Comparison of ENCODE assay signal across 1 cellular context in the genomic region with DNA sequence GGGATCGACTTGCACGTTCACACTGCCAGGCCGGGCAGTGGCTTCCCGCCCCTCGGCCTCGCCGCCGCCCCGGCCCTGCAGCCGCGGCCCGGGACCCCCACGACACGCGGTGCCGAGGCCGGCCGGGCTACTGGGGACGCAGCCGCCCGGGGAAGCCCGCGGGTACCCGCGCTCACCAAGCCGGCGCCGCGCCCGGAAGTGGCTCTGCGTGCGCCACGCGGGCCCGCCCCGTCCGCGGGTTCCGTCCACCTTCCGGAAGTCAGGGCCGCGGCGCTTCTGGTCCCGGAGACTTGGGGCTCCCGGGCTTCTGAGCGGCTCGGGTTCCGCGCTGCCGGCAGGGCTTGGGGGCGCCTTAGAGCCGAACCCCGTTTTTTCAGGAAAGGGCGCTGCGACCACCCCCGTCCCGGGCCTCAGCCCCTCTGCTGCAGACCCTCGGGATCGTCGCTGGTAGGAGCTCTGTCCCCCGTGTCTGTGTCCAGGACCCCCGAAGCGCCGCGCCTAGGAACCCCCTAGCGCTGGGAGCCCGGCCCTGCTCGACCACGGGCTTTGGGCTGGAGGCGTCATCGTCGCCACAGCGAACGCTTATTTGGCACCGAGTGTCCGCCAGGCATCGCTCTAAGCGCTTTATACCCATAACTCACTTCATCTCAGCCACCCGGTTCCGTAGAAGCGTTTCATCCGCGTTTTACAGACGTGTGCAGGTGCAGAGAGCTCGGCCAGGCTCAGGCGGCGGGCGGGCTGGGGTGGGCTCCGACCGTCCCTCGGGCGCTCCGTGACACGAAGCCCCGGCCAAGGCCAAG.
TF ChIP-seq lines count a peak whose summit lies in the region.

A gene with protein sequence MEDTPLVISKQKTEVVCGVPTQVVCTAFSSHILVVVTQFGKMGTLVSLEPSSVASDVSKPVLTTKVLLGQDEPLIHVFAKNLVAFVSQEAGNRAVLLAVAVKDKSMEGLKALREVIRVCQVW (minus strand): TSS at position 200 of the 800 bp plus-strand sequence. CDS start 693 bp downstream, outside the sequence.

TF ChIP-seq in GM12878, 131 proteins besides CTCF, POLR2A, EP300 and RAD21 (continued from another document and continues in another):
- TF ChIP-seq, protein P1, sequence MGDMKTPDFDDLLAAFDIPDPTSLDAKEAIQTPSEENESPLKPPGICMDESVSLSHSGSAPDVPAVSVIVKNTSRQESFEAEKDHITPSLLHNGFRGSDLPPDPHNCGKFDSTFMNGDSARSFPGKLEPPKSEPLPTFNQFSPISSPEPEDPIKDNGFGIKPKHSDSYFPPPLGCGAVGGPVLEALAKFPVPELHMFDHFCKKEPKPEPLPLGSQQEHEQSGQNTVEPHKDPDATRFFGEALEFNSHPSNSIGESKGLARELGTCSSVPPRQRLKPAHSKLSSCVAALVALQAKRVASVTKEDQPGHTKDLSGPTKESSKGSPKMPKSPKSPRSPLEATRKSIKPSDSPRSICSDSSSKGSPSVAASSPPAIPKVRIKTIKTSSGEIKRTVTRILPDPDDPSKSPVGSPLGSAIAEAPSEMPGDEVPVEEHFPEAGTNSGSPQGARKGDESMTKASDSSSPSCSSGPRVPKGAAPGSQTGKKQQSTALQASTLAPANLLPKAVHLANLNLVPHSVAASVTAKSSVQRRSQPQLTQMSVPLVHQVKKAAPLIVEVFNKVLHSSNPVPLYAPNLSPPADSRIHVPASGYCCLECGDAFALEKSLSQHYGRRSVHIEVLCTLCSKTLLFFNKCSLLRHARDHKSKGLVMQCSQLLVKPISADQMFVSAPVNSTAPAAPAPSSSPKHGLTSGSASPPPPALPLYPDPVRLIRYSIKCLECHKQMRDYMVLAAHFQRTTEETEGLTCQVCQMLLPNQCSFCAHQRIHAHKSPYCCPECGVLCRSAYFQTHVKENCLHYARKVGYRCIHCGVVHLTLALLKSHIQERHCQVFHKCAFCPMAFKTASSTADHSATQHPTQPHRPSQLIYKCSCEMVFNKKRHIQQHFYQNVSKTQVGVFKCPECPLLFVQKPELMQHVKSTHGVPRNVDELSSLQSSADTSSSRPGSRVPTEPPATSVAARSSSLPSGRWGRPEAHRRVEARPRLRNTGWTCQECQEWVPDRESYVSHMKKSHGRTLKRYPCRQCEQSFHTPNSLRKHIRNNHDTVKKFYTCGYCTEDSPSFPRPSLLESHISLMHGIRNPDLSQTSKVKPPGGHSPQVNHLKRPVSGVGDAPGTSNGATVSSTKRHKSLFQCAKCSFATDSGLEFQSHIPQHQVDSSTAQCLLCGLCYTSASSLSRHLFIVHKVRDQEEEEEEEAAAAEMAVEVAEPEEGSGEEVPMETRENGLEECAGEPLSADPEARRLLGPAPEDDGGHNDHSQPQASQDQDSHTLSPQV (IDR thresholded peaks at IDR 0.05), result peak; percentile 30; the same call in 1 of the 2 replicates
- TF ChIP-seq ETV6 (conservative IDR thresholded peaks at IDR 0.05 in 1 of 2, IDR thresholded peaks at IDR 0.05 in 1 of 2; ENCODE audit: borderline replicate concordance in 1 of 2, low read depth in 1 of 2), result no peak
- TF ChIP-seq, protein P2, sequence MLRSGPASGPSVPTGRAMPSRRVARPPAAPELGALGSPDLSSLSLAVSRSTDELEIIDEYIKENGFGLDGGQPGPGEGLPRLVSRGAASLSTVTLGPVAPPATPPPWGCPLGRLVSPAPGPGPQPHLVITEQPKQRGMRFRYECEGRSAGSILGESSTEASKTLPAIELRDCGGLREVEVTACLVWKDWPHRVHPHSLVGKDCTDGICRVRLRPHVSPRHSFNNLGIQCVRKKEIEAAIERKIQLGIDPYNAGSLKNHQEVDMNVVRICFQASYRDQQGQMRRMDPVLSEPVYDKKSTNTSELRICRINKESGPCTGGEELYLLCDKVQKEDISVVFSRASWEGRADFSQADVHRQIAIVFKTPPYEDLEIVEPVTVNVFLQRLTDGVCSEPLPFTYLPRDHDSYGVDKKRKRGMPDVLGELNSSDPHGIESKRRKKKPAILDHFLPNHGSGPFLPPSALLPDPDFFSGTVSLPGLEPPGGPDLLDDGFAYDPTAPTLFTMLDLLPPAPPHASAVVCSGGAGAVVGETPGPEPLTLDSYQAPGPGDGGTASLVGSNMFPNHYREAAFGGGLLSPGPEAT (IDR thresholded peaks at IDR 0.05; ENCODE audit: low read depth), result peak; percentile 75
- TF ChIP-seq ZNF622 (IDR thresholded peaks at IDR 0.05), result no peak
- TF ChIP-seq, protein P3, sequence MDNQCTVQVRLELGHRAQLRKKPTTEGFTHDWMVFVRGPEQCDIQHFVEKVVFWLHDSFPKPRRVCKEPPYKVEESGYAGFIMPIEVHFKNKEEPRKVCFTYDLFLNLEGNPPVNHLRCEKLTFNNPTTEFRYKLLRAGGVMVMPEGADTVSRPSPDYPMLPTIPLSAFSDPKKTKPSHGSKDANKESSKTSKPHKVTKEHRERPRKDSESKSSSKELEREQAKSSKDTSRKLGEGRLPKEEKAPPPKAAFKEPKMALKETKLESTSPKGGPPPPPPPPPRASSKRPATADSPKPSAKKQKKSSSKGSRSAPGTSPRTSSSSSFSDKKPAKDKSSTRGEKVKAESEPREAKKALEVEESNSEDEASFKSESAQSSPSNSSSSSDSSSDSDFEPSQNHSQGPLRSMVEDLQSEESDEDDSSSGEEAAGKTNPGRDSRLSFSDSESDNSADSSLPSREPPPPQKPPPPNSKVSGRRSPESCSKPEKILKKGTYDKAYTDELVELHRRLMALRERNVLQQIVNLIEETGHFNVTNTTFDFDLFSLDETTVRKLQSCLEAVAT (IDR thresholded peaks at IDR 0.05), result no peak; the same call in 1 of the 2 replicates
- TF ChIP-seq, protein P4, sequence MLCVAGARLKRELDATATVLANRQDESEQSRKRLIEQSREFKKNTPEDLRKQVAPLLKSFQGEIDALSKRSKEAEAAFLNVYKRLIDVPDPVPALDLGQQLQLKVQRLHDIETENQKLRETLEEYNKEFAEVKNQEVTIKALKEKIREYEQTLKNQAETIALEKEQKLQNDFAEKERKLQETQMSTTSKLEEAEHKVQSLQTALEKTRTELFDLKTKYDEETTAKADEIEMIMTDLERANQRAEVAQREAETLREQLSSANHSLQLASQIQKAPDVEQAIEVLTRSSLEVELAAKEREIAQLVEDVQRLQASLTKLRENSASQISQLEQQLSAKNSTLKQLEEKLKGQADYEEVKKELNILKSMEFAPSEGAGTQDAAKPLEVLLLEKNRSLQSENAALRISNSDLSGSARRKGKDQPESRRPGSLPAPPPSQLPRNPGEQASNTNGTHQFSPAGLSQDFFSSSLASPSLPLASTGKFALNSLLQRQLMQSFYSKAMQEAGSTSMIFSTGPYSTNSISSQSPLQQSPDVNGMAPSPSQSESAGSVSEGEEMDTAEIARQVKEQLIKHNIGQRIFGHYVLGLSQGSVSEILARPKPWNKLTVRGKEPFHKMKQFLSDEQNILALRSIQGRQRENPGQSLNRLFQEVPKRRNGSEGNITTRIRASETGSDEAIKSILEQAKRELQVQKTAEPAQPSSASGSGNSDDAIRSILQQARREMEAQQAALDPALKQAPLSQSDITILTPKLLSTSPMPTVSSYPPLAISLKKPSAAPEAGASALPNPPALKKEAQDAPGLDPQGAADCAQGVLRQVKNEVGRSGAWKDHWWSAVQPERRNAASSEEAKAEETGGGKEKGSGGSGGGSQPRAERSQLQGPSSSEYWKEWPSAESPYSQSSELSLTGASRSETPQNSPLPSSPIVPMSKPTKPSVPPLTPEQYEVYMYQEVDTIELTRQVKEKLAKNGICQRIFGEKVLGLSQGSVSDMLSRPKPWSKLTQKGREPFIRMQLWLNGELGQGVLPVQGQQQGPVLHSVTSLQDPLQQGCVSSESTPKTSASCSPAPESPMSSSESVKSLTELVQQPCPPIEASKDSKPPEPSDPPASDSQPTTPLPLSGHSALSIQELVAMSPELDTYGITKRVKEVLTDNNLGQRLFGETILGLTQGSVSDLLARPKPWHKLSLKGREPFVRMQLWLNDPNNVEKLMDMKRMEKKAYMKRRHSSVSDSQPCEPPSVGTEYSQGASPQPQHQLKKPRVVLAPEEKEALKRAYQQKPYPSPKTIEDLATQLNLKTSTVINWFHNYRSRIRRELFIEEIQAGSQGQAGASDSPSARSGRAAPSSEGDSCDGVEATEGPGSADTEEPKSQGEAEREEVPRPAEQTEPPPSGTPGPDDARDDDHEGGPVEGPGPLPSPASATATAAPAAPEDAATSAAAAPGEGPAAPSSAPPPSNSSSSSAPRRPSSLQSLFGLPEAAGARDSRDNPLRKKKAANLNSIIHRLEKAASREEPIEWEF (IDR thresholded peaks at IDR 0.05; ENCODE audit: insufficient replicate concordance, low read depth, low read length), result no peak
- TF ChIP-seq, protein P5, sequence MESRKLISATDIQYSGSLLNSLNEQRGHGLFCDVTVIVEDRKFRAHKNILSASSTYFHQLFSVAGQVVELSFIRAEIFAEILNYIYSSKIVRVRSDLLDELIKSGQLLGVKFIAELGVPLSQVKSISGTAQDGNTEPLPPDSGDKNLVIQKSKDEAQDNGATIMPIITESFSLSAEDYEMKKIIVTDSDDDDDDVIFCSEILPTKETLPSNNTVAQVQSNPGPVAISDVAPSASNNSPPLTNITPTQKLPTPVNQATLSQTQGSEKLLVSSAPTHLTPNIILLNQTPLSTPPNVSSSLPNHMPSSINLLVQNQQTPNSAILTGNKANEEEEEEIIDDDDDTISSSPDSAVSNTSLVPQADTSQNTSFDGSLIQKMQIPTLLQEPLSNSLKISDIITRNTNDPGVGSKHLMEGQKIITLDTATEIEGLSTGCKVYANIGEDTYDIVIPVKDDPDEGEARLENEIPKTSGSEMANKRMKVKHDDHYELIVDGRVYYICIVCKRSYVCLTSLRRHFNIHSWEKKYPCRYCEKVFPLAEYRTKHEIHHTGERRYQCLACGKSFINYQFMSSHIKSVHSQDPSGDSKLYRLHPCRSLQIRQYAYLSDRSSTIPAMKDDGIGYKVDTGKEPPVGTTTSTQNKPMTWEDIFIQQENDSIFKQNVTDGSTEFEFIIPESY (IDR thresholded peaks at IDR 0.05), result no peak
- TF ChIP-seq, protein P6, sequence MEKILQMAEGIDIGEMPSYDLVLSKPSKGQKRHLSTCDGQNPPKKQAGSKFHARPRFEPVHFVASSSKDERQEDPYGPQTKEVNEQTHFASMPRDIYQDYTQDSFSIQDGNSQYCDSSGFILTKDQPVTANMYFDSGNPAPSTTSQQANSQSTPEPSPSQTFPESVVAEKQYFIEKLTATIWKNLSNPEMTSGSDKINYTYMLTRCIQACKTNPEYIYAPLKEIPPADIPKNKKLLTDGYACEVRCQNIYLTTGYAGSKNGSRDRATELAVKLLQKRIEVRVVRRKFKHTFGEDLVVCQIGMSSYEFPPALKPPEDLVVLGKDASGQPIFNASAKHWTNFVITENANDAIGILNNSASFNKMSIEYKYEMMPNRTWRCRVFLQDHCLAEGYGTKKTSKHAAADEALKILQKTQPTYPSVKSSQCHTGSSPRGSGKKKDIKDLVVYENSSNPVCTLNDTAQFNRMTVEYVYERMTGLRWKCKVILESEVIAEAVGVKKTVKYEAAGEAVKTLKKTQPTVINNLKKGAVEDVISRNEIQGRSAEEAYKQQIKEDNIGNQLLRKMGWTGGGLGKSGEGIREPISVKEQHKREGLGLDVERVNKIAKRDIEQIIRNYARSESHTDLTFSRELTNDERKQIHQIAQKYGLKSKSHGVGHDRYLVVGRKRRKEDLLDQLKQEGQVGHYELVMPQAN (conservative IDR thresholded peaks at IDR 0.05), result peak; percentile 70
- TF ChIP-seq CBX5 (IDR thresholded peaks at IDR 0.05; ENCODE audit: low read depth), result peak; percentile 90; the same call in 1 of the 2 replicates
- TF ChIP-seq SUZ12 (IDR thresholded peaks at IDR 0.05; ENCODE audit: unreplicated experiment), result no peak
- TF ChIP-seq, protein P7, sequence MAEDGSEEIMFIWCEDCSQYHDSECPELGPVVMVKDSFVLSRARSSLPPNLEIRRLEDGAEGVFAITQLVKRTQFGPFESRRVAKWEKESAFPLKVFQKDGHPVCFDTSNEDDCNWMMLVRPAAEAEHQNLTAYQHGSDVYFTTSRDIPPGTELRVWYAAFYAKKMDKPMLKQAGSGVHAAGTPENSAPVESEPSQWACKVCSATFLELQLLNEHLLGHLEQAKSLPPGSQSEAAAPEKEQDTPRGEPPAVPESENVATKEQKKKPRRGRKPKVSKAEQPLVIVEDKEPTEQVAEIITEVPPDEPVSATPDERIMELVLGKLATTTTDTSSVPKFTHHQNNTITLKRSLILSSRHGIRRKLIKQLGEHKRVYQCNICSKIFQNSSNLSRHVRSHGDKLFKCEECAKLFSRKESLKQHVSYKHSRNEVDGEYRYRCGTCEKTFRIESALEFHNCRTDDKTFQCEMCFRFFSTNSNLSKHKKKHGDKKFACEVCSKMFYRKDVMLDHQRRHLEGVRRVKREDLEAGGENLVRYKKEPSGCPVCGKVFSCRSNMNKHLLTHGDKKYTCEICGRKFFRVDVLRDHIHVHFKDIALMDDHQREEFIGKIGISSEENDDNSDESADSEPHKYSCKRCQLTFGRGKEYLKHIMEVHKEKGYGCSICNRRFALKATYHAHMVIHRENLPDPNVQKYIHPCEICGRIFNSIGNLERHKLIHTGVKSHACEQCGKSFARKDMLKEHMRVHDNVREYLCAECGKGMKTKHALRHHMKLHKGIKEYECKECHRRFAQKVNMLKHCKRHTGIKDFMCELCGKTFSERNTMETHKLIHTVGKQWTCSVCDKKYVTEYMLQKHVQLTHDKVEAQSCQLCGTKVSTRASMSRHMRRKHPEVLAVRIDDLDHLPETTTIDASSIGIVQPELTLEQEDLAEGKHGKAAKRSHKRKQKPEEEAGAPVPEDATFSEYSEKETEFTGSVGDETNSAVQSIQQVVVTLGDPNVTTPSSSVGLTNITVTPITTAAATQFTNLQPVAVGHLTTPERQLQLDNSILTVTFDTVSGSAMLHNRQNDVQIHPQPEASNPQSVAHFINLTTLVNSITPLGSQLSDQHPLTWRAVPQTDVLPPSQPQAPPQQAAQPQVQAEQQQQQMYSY (CRISPR knock-in tag; IDR thresholded peaks at IDR 0.05), result no peak
- TF ChIP-seq, protein P8, sequence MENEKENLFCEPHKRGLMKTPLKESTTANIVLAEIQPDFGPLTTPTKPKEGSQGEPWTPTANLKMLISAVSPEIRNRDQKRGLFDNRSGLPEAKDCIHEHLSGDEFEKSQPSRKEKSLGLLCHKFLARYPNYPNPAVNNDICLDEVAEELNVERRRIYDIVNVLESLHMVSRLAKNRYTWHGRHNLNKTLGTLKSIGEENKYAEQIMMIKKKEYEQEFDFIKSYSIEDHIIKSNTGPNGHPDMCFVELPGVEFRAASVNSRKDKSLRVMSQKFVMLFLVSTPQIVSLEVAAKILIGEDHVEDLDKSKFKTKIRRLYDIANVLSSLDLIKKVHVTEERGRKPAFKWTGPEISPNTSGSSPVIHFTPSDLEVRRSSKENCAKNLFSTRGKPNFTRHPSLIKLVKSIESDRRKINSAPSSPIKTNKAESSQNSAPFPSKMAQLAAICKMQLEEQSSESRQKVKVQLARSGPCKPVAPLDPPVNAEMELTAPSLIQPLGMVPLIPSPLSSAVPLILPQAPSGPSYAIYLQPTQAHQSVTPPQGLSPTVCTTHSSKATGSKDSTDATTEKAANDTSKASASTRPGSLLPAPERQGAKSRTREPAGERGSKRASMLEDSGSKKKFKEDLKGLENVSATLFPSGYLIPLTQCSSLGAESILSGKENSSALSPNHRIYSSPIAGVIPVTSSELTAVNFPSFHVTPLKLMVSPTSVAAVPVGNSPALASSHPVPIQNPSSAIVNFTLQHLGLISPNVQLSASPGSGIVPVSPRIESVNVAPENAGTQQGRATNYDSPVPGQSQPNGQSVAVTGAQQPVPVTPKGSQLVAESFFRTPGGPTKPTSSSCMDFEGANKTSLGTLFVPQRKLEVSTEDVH (IDR thresholded peaks at IDR 0.05; ENCODE audit: low read depth, partially characterized antibody), result peak; percentile 73
- TF ChIP-seq MEF2B (IDR thresholded peaks at IDR 0.05; ENCODE audit: partially characterized antibody, poor library complexity, severe bottlenecking), result peak; percentile 42
- TF ChIP-seq, protein P9, sequence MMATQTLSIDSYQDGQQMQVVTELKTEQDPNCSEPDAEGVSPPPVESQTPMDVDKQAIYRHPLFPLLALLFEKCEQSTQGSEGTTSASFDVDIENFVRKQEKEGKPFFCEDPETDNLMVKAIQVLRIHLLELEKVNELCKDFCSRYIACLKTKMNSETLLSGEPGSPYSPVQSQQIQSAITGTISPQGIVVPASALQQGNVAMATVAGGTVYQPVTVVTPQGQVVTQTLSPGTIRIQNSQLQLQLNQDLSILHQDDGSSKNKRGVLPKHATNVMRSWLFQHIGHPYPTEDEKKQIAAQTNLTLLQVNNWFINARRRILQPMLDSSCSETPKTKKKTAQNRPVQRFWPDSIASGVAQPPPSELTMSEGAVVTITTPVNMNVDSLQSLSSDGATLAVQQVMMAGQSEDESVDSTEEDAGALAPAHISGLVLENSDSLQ (IDR thresholded peaks at IDR 0.05), result no peak
- TF ChIP-seq IKZF2 (IDR thresholded peaks at IDR 0.05), result 0 out of 4 replicates have a peak, but pooled peaks of 1 of the 2 experiments have one; percentile 21
